ENCODE assay signal across 10 cellular contexts in the genomic region with DNA sequence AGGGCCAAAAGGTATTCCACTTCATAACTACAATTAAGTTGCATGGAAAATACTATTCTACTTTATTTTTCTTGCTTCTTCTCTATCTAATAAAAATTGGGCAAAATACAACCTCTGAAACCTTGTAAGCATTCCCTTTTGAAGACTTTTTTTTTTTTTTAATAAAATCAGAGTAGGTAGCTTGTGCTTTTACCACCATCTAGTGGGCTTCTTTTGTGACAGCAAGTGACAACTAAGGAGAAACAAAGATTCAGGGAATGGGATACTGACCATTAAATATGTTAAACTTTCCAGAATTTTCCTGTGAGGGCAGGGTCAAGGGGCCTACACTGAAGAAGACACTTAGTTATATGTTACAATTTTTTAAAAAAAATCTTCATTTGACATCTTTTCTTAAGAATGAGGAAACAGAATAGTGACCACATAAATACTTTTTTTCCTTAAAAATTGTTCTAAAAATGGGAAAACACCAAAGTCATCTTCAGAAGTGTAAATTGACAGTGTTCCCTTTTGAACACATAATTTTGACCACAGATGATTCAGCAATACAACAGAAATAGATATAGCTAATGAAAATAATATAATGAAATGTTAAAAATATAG.
DNase-seq lines count a peak whose midpoint lies in the region; FAIRE-seq and TF ChIP-seq lines count a peak whose summit lies in the region.
"Had no signal": no experiment of that assay in that cellular context is flagged by ENCODE, and none has a peak within 500 bp of the region (broad histone marks: within the 10 kb centered on the region; RNA-seq: fewer than 3 reads in every experiment).

No MANE protein-coding gene starts in this region.

- no peaks in the 10 kb centered on the region for H3K79me2 ChIP-seq in Loucy (ENCODE audit: insufficient read depth, low read length)

- H3K9me3 ChIP-seq in Loucy (ENCODE audit: insufficient read depth, low read depth, low read length), result no peaks in the 10 kb centered on the region
- H3K9me3 ChIP-seq: SJSA1 had no signal

- DNase-seq in DMS53 treated with DMSO at 0.1 percent for 48 hours (lab: John Stamatoyannopoulos, UW; ENCODE audit: unreplicated experiment) (peak; percentile 0), inferior parietal cortex (ENCODE audit: extremely low spot score) (peak; percentile 56), C1 segment of cervical spinal cord (lab: John Stamatoyannopoulos, UW) (no peak), KG1 (lab: John Stamatoyannopoulos, UW) (no peak), GM13976 (ENCODE audit: low spot score) (no peak), cortex of kidney (lab: John Stamatoyannopoulos, UW) (no peak)

- H3K27me3 ChIP-seq in Loucy (ENCODE audit: insufficient read depth, low read length, poor library complexity, severe bottlenecking), result no peaks in the 10 kb centered on the region
- H3K27me3 ChIP-seq: SJSA1 had no signal

- H3K9ac ChIP-seq in Loucy (ENCODE audit: low read depth, low read length, poor library complexity, severe bottlenecking), result no peak overlapping the region

- no peaks in the 10 kb centered on the region for H3K4me1 ChIP-seq in Loucy (ENCODE audit: insufficient read depth, low read length, poor library complexity, severe bottlenecking)
- H3K4me1 ChIP-seq: SJSA1 had no signal

- H3K4me3 ChIP-seq in Loucy (ENCODE audit: low read length, poor library complexity, severe bottlenecking), result no peak overlapping the region
- H3K4me3 ChIP-seq: SJSA1, skin epidermis had no signal

- in situ Hi-C loops in GM13976 (cut with MboI; ENCODE audit: low sequenced_read_pairs, unreplicated experiment), result no loop called here

- no peak overlapping the region for H2AFZ ChIP-seq in Loucy (ENCODE audit: low read length)

- H3K36me3 ChIP-seq in Loucy (ENCODE audit: insufficient read depth, low read length), result no peaks in the 10 kb centered on the region
- H3K36me3 ChIP-seq: SJSA1 had no signal

- no peaks in the 10 kb centered on the region for H3F3A ChIP-seq in Loucy (ENCODE audit: low read depth)

- TF ChIP-seq CTCF in Loucy (conservative IDR thresholded peaks at IDR 0.05; ENCODE audit: low read length) (peak; percentile 62), GM13976 (IDR thresholded peaks at IDR 0.05; ENCODE audit: borderline replicate concordance, control extremely low read depth, extremely low read depth, insufficient read depth, missing control alignments) (no peak)

- no peaks in the 10 kb centered on the region for H4K20me1 ChIP-seq in Loucy (ENCODE audit: insufficient read depth, low read length, poor library complexity, severe bottlenecking)

- FAIRE-seq in TTC549 (lab: Jason Lieb, UNC), result peak; percentile 98

- H3K9me2 ChIP-seq in Loucy (replicated peaks; ENCODE audit: low read depth, low read length), result no peaks in the 10 kb centered on the region

- no peak overlapping the region for H3K4me2 ChIP-seq in Loucy (ENCODE audit: low read depth, low read length, poor library complexity, severe bottlenecking)

Comparison
In these comparisons a context has a peak if more than half of its experiments do, and no peak if none do; other contexts are left out.
1. DNase-seq: peak in DMS53 treated with DMSO at 0.1 percent for 48 hours (single experiment) and inferior parietal cortex (single experiment); none in C1 segment of cervical spinal cord (0 of 14), KG1 (single experiment), GM13976 (single experiment) and cortex of kidney (single experiment).